In genomic region chr11:75350122-75350742, GRCh38 we compare ENCODE assay signal across 8 cellular contexts. TPM values are rescaled to one million over a fixed set of nuclear protein-coding genes. Genes with fewer than 3 reads are reported as not detected.
DNase-seq lines count a peak whose midpoint lies in the region; ATAC-seq and TF ChIP-seq lines count a peak whose summit lies in the region.

No MANE protein-coding gene starts in this region.

- no peak for DNase-seq in activated T-cell treated with anti-CD3 and anti-CD28 coated beads, Interleukin-2, amount 50 U/mL, for 4 hours
- DNase-seq in activated T-cell treated with anti-CD3 and anti-CD28 coated beads, Interleukin-2, amount 50 U/mL, for 48 hours: no peak
- DNase-seq in body of pancreas (no peak), mesendoderm (no peak), tibial nerve (ENCODE audit: low spot score in 2 of 2) (no peak)

- H3K27me3 Mint-ChIP-seq in activated T-cell treated with anti-CD3 and anti-CD28 coated beads, Interleukin-2, amount 50 U/mL, for 4 hours (ENCODE audit: low read depth): no peaks in the 10 kb centered on the region

- H3K27me3 ChIP-seq in body of pancreas (no peaks in the 10 kb centered on the region), mesendoderm (ENCODE audit: insufficient read depth, low read length, poor library complexity) (no peaks in the 10 kb centered on the region), tibial nerve (no peaks in the 10 kb centered on the region)

- H2BK5ac ChIP-seq in mesendoderm (ENCODE audit: low read length): peak overlapping the region; percentile 99

- TF ChIP-seq EP300 in tibial nerve (IDR thresholded peaks at IDR 0.05): no peak

- no peak overlapping the region for H2BK15ac ChIP-seq in mesendoderm (replicated peaks; ENCODE audit: low read depth)

- intact Hi-C loops in body of pancreas (cut with DNase I): no loop called here

- peaks cover 28% of the 10 kb centered on the region for H3K79me1 ChIP-seq in mesendoderm (ENCODE audit: low read length)

- 55 to 67% methylated on average over 8 to 9 of the region's 9 CpGs for WGBS in body of pancreas, 2 donors
- no CpG with 5 or more reads among the region's 9 CpGs for WGBS in mesendoderm (ENCODE audit: extremely low coverage, insufficient coverage, low lambda C conversion rate)
- 37% methylated on average over 8 to 9 of the region's 9 CpGs for WGBS in tibial nerve, 2 donors

- no peak for ATAC-seq in activated T-cell treated with anti-CD3 and anti-CD28 coated beads, Interleukin-2, amount 50 U/mL, for 4 hours
- no peak for ATAC-seq in body of pancreas
- no peak for ATAC-seq in GM18502 (IDR thresholded peaks at IDR 0.05; ENCODE audit: poor library complexity, unreplicated experiment)
- no peak for ATAC-seq in GM21825 (IDR thresholded peaks at IDR 0.05; ENCODE audit: unreplicated experiment)
- ATAC-seq in HG02938 (IDR thresholded peaks at IDR 0.05; ENCODE audit: unreplicated experiment): no peak

- H3K4me3 ChIP-seq in body of pancreas (peak overlapping the region in 1 of 2 donors; percentile 59), mesendoderm (ENCODE audit: low read length) (peak overlapping the region; percentile 87), tibial nerve (peak overlapping the region; percentile 45 to 83 (median 68))

- peaks cover 69% of the 10 kb centered on the region for H3K4me1 Mint-ChIP-seq in activated T-cell treated with anti-CD3 and anti-CD28 coated beads, Interleukin-2, amount 50 U/mL, for 4 hours (ENCODE audit: low read depth)

- peak overlapping the region; percentile 99 for H3K4me2 ChIP-seq in mesendoderm (ENCODE audit: low read length)

- no peaks in the 10 kb centered on the region for H3K36me3 ChIP-seq in body of pancreas (replicated peaks in 1 of 2; ENCODE audit: insufficient read depth in 1 of 2, low read depth in 2 of 2)
- H3K36me3 ChIP-seq in mesendoderm (ENCODE audit: control insufficient read depth, insufficient read depth, low read length): no peaks in the 10 kb centered on the region
- H3K36me3 ChIP-seq in tibial nerve: no peaks in the 10 kb centered on the region

- H2BK120ac ChIP-seq in mesendoderm (ENCODE audit: low read depth, low read length): peak overlapping the region; percentile 15

- peak overlapping the region; percentile 56 for H3K4ac ChIP-seq in mesendoderm (ENCODE audit: low read depth, low read length)

- H4K8ac ChIP-seq in mesendoderm (ENCODE audit: low read depth, low read length): no peak overlapping the region

- H3K9me3 ChIP-seq in body of pancreas (no peaks in the 10 kb centered on the region), tibial nerve (no peaks in the 10 kb centered on the region)

- H2AK5ac ChIP-seq in mesendoderm (ENCODE audit: low read length): peak overlapping the region; percentile 81

- no peak overlapping the region for H3K23ac ChIP-seq in mesendoderm (ENCODE audit: low read length)

- H3K18ac ChIP-seq in mesendoderm (ENCODE audit: low read length): peak overlapping the region; percentile 25

- H3K9ac ChIP-seq in mesendoderm (ENCODE audit: low read length): peak overlapping the region; percentile 96

- TF ChIP-seq POLR2A in body of pancreas (IDR thresholded peaks at IDR 0.05) (peak in 1 of 3 donors; percentile 5), tibial nerve (IDR thresholded peaks at IDR 0.05) (no peak)

- peak overlapping the region; percentile 87 to 94 (median 88) for H3K27ac ChIP-seq in body of pancreas
- peak overlapping the region; percentile 88 for H3K27ac ChIP-seq in mesendoderm (ENCODE audit: low read depth, low read length)
- peak overlapping the region; percentile 67 to 95 (median 92) for H3K27ac ChIP-seq in tibial nerve

- H3K4me3 Mint-ChIP-seq in activated T-cell treated with anti-CD3 and anti-CD28 coated beads, Interleukin-2, amount 50 U/mL, for 4 hours: peak overlapping the region; percentile 83

- no peak overlapping the region for H4K5ac ChIP-seq in mesendoderm (ENCODE audit: low read length)

- peaks cover 56% of the 10 kb centered on the region for H3K79me2 ChIP-seq in mesendoderm (ENCODE audit: control insufficient read depth, insufficient read depth, low read length)

- H3K4me1 ChIP-seq in body of pancreas: peaks cover 58% of the 10 kb centered on the region
- peaks cover 29% of the 10 kb centered on the region for H3K4me1 ChIP-seq in mesendoderm (ENCODE audit: control insufficient read depth, low read depth, low read length)
- H3K4me1 ChIP-seq in tibial nerve: peaks cover 0 to 79% (median 43%) of the 10 kb centered on the region in 4 donors

- H3K9me3 Mint-ChIP-seq in activated T-cell treated with anti-CD3 and anti-CD28 coated beads, Interleukin-2, amount 50 U/mL, for 4 hours: no peaks in the 10 kb centered on the region

- no peaks in the 10 kb centered on the region for H3K36me3 Mint-ChIP-seq in activated T-cell treated with anti-CD3 and anti-CD28 coated beads, Interleukin-2, amount 50 U/mL, for 4 hours (ENCODE audit: insufficient read depth)

- H3K56ac ChIP-seq in mesendoderm (ENCODE audit: low read length): peak overlapping the region; percentile 100

- TF ChIP-seq CTCF in body of pancreas (IDR thresholded peaks at IDR 0.05) (no peak), tibial nerve (IDR thresholded peaks at IDR 0.05) (no peak)

RNA-seq across cellular contexts. Expression of gene ARRB1, which starts 1.2 kb away (rescaled TPM):
- total RNA-seq in activated T-cell treated with anti-CD3 and anti-CD28 coated beads, Interleukin-2, amount 50 U/mL, for 4 hours: 10 to 100 TPM; 16.7 to 25.1 (median 18.8) TPM
- total RNA-seq in body of pancreas (10 to 100 TPM; 41.0 to 54.1 TPM), tibial nerve (10 to 100 TPM; 38.2 to 68.1 (median 45.8) TPM)
- 42.6 TPM for polyA plus RNA-seq in mesendoderm (2013, experiment 1 of 2)
- polyA plus RNA-seq in mesendoderm (2013, experiment 2 of 2): 43.2 TPM

RNA-seq across cellular contexts. Expression of gene RPS3, which starts 49.1 kb away (rescaled TPM):
- 1,000 to 10,000 TPM; 4,010 to 4,371 (median 4,184) TPM for total RNA-seq in activated T-cell treated with anti-CD3 and anti-CD28 coated beads, Interleukin-2, amount 50 U/mL, for 4 hours
- total RNA-seq in body of pancreas: 1,000 to 10,000 TPM in 1 of 2 donors, 100 to 1,000 TPM in 1; 921 to 1,114 TPM
- 6,635 TPM for polyA plus RNA-seq in mesendoderm (2013, experiment 1 of 2)
- polyA plus RNA-seq in mesendoderm (2013, experiment 2 of 2): 6,755 TPM
- total RNA-seq in tibial nerve: 1,000 to 10,000 TPM; 1,012 to 1,395 (median 1,115) TPM
